Comparison of ENCODE assay signal across 20 cellular contexts in the genomic region with DNA sequence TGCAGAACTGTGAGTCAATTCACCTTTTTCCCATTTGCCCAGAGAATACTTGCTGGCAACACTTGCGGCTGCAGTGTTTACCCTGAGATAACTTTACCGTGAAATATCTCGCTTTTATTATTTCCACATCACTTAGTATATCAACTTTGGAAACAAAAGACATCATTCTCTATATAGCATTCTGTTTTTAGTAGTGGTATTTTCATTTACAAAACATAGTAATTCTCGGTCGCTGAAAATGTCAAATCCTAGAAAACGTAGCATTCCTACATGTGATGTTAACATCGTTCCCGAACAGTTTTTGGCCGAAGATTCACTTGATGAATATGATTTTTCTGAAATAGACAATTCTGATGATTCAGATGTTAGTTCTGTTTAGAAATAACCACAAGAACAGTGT.
"Had no signal": no experiment of that assay in that cellular context is flagged by ENCODE, and none has a peak within 500 bp of the region (broad histone marks: within the 10 kb centered on the region; RNA-seq: fewer than 3 reads in every experiment).

No MANE protein-coding gene starts in this region.

- H3K36me3 ChIP-seq: esophagus muscularis mucosa, gastrocnemius medialis, heart right ventricle, left lung, lower lobe of right lung had no signal

- H3K27me3 ChIP-seq: dorsolateral prefrontal cortex, esophagus muscularis mucosa, foreskin keratinocyte, gastrocnemius medialis, heart right ventricle, left lung had no signal

- H3K4me3 Mint-ChIP-seq: mesothelial cell of epicardium, naive B cell had no signal

- H3K36me3 Mint-ChIP-seq: mesothelial cell of epicardium had no signal

- H3K4me3 ChIP-seq: coronary artery, dorsolateral prefrontal cortex, esophagus muscularis mucosa, gastrocnemius medialis, heart right ventricle, left lung, lower lobe of right lung, mucosa of descending colon had no signal

- H3K9me3 ChIP-seq: esophagus muscularis mucosa, gastrocnemius medialis, lower lobe of right lung had no signal

- H3K27ac Mint-ChIP-seq: mesothelial cell of epicardium, naive B cell had no signal

- DNase-seq: dermis blood vessel endothelial cell; dorsolateral prefrontal cortex; effector CD4-positive, alpha-beta T cell; effector memory CD4-positive, alpha-beta T cell; foreskin keratinocyte; gastrocnemius medialis; glutamatergic neuron; head of caudate nucleus; heart right ventricle; hippocampal formation; left cardiac atrium; left lung; left ventricle myocardium superior; lower lobe of right lung; mesenchymal stem cell; mucosa of descending colon; naive B cell had no signal

- ATAC-seq: foreskin keratinocyte, gastrocnemius medialis, heart right ventricle, left cardiac atrium, left lung, left ventricle myocardium superior, lower lobe of right lung, mucosa of descending colon had no signal

- H3K4me1 Mint-ChIP-seq: mesothelial cell of epicardium, naive B cell had no signal

- H3K4me1 ChIP-seq: esophagus muscularis mucosa, foreskin keratinocyte, gastrocnemius medialis, heart right ventricle, left lung, lower lobe of right lung had no signal
